ENCODE assay signal across 10 cellular contexts in genomic region chr7:28754027-28754426, GRCh38.
DNase-seq lines count a peak whose midpoint lies in the region; ATAC-seq and TF ChIP-seq lines count a peak whose summit lies in the region.
"Had no signal": no experiment of that assay in that cellular context is flagged by ENCODE, and none has a peak within 500 bp of the region (broad histone marks: within the 10 kb centered on the region; RNA-seq: fewer than 3 reads in every experiment).

No MANE protein-coding gene starts in this region.

- H3K36me3 Mint-ChIP-seq in HFFc6 (ENCODE audit: low read depth), result no peaks in the 10 kb centered on the region

- no peak overlapping the region for H3K4me3 ChIP-seq in AG10803 (ENCODE audit: low read length)

- H3K4me3 Mint-ChIP-seq in HFFc6, result no peak overlapping the region
- H3K4me3 Mint-ChIP-seq: activated CD4-positive, alpha-beta T cell treated with anti-CD3 and anti-CD28 coated beads, Interleukin-2, amount 10 ng/mL, durations not matched to agents 24 days and 14 days had no signal

- H3K4me1 Mint-ChIP-seq in HFFc6 (ENCODE audit: low read depth), result peaks cover 15% of the 10 kb centered on the region; the same call in 1 of the 2 replicates
- H3K4me1 Mint-ChIP-seq: activated CD4-positive, alpha-beta T cell treated with anti-CD3 and anti-CD28 coated beads, Interleukin-2, amount 10 ng/mL, durations not matched to agents 24 days and 14 days had no signal

- no peak for ATAC-seq in GM21390 (IDR thresholded peaks at IDR 0.05; ENCODE audit: unreplicated experiment)
- no peak for ATAC-seq in HG03095 (IDR thresholded peaks at IDR 0.05; ENCODE audit: unreplicated experiment)

- TF ChIP-seq CTCF in AG10803 (conservative IDR thresholded peaks at IDR 0.05; ENCODE audit: low read length) (peak; percentile 19; the same call in 1 of the 2 replicates), HFFc6 (IDR thresholded peaks at IDR 0.05) (no peak)

- H3K27me3 Mint-ChIP-seq in HFFc6 (ENCODE audit: insufficient read depth), result no peaks in the 10 kb centered on the region; the same call in 1 of the 2 replicates
- H3K27me3 Mint-ChIP-seq: activated CD4-positive, alpha-beta T cell treated with anti-CD3 and anti-CD28 coated beads, Interleukin-2, amount 10 ng/mL, durations not matched to agents 24 days and 14 days had no signal

- no peaks in the 10 kb centered on the region; the same call in 1 of the 2 replicates for H3K9me3 Mint-ChIP-seq in HFFc6
- H3K9me3 Mint-ChIP-seq: activated CD4-positive, alpha-beta T cell treated with anti-CD3 and anti-CD28 coated beads, Interleukin-2, amount 10 ng/mL, durations not matched to agents 24 days and 14 days had no signal

- DNase-seq in AG10803 (ENCODE audit: low read depth) (peak; percentile 36), HFFc6 (peak; percentile 5), iPS-NIHi11 (ENCODE audit: low spot score) (peak; percentile 25), DMS79 (lab: John Stamatoyannopoulos, UW) (no peak), NCI-H1105 treated with DMSO at 0.1 percent for 48 hours (lab: John Stamatoyannopoulos, UW) (no peak)
- DNase-seq: activated CD4-positive, alpha-beta T cell treated with anti-CD3 and anti-CD28 coated beads, Interleukin-2, amount 10 ng/mL, durations not matched to agents 24 days and 14 days; effector CD8-positive, alpha-beta T cell had no signal

- no peak overlapping the region for H3K27ac Mint-ChIP-seq in HFFc6
- H3K27ac Mint-ChIP-seq: activated CD4-positive, alpha-beta T cell treated with anti-CD3 and anti-CD28 coated beads, Interleukin-2, amount 10 ng/mL, durations not matched to agents 24 days and 14 days had no signal

- H3K27ac ChIP-seq in angular gyrus (ENCODE audit: low read depth, low read length), result peak overlapping the region; percentile 96

Comparison
In these comparisons a context has a peak if more than half of its experiments do, and no peak if none do; other contexts are left out.
1. DNase-seq: peak in AG10803 (single experiment), HFFc6 (single experiment) and iPS-NIHi11 (single experiment); none in DMS79 (single experiment) and NCI-H1105 treated with DMSO at 0.1 percent for 48 hours (single experiment).